Comparison of ENCODE assay signal across 1 cellular context in genomic region chr17:55817273-55817709, GRCh38.
TF ChIP-seq lines count a peak whose summit lies in the region.

No MANE protein-coding gene starts in this region.

TF ChIP-seq in HepG2, 621 proteins besides CTCF, POLR2A, EP300 and RAD21:
- TF ChIP-seq ZBTB37 (CRISPR knock-in tag; IDR thresholded peaks at IDR 0.05) (no peak), LCORL (IDR thresholded peaks at IDR 0.05) (peak; percentile 46; the same call in 1 of the 2 replicates), LCORL (CRISPR knock-in tag; IDR thresholded peaks at IDR 0.05) (no peak)
